Comparison of ENCODE assay signal across 8 cellular contexts in genomic region chr22:47213571-47214230, GRCh38.
DNase-seq lines count a peak whose midpoint lies in the region; ATAC-seq and TF ChIP-seq lines count a peak whose summit lies in the region.

No MANE protein-coding gene starts in this region.

- H3K56ac ChIP-seq in H9 (ENCODE audit: insufficient read length, low read depth, low read length), result no peak overlapping the region

- H2AFZ ChIP-seq in H9 (ENCODE audit: low read length) (no peak overlapping the region), neural progenitor cell (replicated peaks) (no peak overlapping the region)

- no peak overlapping the region for H3T11ph ChIP-seq in H9 (ENCODE audit: low read length)

- H3K27me3 ChIP-seq in BE2C (no peaks in the 10 kb centered on the region), H9 (ENCODE audit: insufficient read depth, low read length) (no peaks in the 10 kb centered on the region), neural progenitor cell (no peaks in the 10 kb centered on the region)

- no peak overlapping the region for H4K5ac ChIP-seq in H9 (ENCODE audit: insufficient read length, low read depth, low read length)

- H4K20me1 ChIP-seq in H9 (ENCODE audit: control insufficient read depth, insufficient read depth, insufficient read length), result no peaks in the 10 kb centered on the region
- H4K20me1 ChIP-seq in neural progenitor cell (ENCODE audit: low read depth), result no peaks in the 10 kb centered on the region

- H3K23me2 ChIP-seq in H9 (ENCODE audit: insufficient read length, low read depth, low read length, poor library complexity, severe bottlenecking), result no peaks in the 10 kb centered on the region

- no peak overlapping the region for H3K4ac ChIP-seq in H9 (ENCODE audit: low read depth, low read length)

- H4K8ac ChIP-seq in H9 (replicated peaks; ENCODE audit: insufficient read length, low read depth, low read length), result no peak overlapping the region

- no peaks in the 10 kb centered on the region for H3F3A ChIP-seq in neural progenitor cell (ENCODE audit: low read depth)

- WGBS in H9 (ENCODE audit: extremely low coverage, insufficient read length, low lambda C conversion rate), result no CpG with 5 or more reads among the region's 16 CpGs

- no peak overlapping the region for H3K9ac ChIP-seq in H9 (ENCODE audit: extremely low read depth, insufficient read length, low read length)
- H3K9ac ChIP-seq in neural progenitor cell, result no peak overlapping the region

- H4K91ac ChIP-seq in H9 (ENCODE audit: insufficient read length, low read depth, low read length), result no peak overlapping the region

- H3K14ac ChIP-seq in H9 (ENCODE audit: insufficient read depth, low read length), result no peak overlapping the region

- H3K18ac ChIP-seq in H9 (ENCODE audit: insufficient read length, low read depth, low read length), result no peak overlapping the region

- TF ChIP-seq CTCF in BE2C (IDR thresholded peaks at IDR 0.05; ENCODE audit: low read depth, low read length) (peak; percentile 89), H9 (conservative IDR thresholded peaks at IDR 0.05) (peak; percentile 70), neural progenitor cell (IDR thresholded peaks at IDR 0.05) (peak; percentile 53)

- H3K36me3 ChIP-seq in BE2C (no peaks in the 10 kb centered on the region), neural progenitor cell (no peaks in the 10 kb centered on the region)

- H3K4me1 Mint-ChIP-seq in H9 (no peaks in the 10 kb centered on the region), T-helper 17 cell (peaks cover 5% of the 10 kb centered on the region), neural progenitor cell (no peaks in the 10 kb centered on the region)

- no peaks in the 10 kb centered on the region for H3K4me1 ChIP-seq in BE2C
- no peaks in the 10 kb centered on the region for H3K4me1 ChIP-seq in H9 (ENCODE audit: insufficient read depth, low read length)
- no peaks in the 10 kb centered on the region for H3K4me1 ChIP-seq in neural progenitor cell

- H2AK5ac ChIP-seq in H9 (ENCODE audit: insufficient read length, low read length), result no peak overlapping the region

- no peak overlapping the region for H2BK15ac ChIP-seq in H9 (ENCODE audit: low read depth, low read length)

- H3K4me3 ChIP-seq in BE2C (ENCODE audit: low read depth, low read length), result no peak overlapping the region
- H3K4me3 ChIP-seq in neural progenitor cell, result no peak overlapping the region

- H3K36me3 Mint-ChIP-seq in H9 (ENCODE audit: insufficient read depth in 1 of 3, low read depth in 3 of 3) (peaks cover 8 to 53% (median 32%) of the 10 kb centered on the region in 3 experiments), T-helper 17 cell (ENCODE audit: low read depth) (no peaks in the 10 kb centered on the region), neural progenitor cell (peaks cover 5% of the 10 kb centered on the region)

- H3K4me2 ChIP-seq in H9 (ENCODE audit: insufficient read depth, insufficient read length, low read length), result no peak overlapping the region
- H3K4me2 ChIP-seq in neural progenitor cell, result no peak overlapping the region

- no peaks in the 10 kb centered on the region for H3K79me1 ChIP-seq in H9 (ENCODE audit: insufficient read depth, low read depth, low read length, poor library complexity, severe bottlenecking)

- H3K9me3 Mint-ChIP-seq in H9 (peaks cover 62 to 97% of the 10 kb centered on the region in 2 experiments), neural progenitor cell (peaks cover 14% of the 10 kb centered on the region)

- no peak overlapping the region for H2BK120ac ChIP-seq in H9 (ENCODE audit: low read depth, low read length, poor library complexity, severe bottlenecking)

- no peak overlapping the region for H3K27ac ChIP-seq in H9 (ENCODE audit: insufficient read length, low read depth, low read length)
- H3K27ac ChIP-seq in neural progenitor cell, result no peak overlapping the region

- no peak overlapping the region for H3K27ac Mint-ChIP-seq in H9
- peak overlapping the region; percentile 29 for H3K27ac Mint-ChIP-seq in T-helper 17 cell
- H3K27ac Mint-ChIP-seq in neural progenitor cell, result no peak overlapping the region

- H3K4me3 Mint-ChIP-seq in H9, result no peak overlapping the region; a peak in 1 of 5 replicates
- no peak overlapping the region for H3K4me3 Mint-ChIP-seq in T-helper 17 cell
- no peak overlapping the region for H3K4me3 Mint-ChIP-seq in neural progenitor cell

- H3K79me2 ChIP-seq in H9 (ENCODE audit: insufficient read depth, low read length) (no peaks in the 10 kb centered on the region), neural progenitor cell (ENCODE audit: low read depth) (no peaks in the 10 kb centered on the region)

- peak; percentile 56 for DNase-seq in BE2C
- DNase-seq in H9, result peak; percentile 40
- peak in 1 of 3 donors; percentile 42 for DNase-seq in T-helper 17 cell
- peak; percentile 30 for DNase-seq in central memory CD4-positive, alpha-beta T cell
- DNase-seq in neural progenitor cell (ENCODE audit: low spot score), result peak; percentile 15
- DNase-seq in C1 segment of cervical spinal cord (lab: John Stamatoyannopoulos, UW), result no peak

- H3K27me3 Mint-ChIP-seq in H9 (ENCODE audit: low read depth) (peaks cover 9% of the 10 kb centered on the region), T-helper 17 cell (peaks cover 6% of the 10 kb centered on the region), neural progenitor cell (ENCODE audit: insufficient read depth, low read depth) (peaks cover 8% of the 10 kb centered on the region)

- no peak overlapping the region for H2BK5ac ChIP-seq in H9 (ENCODE audit: insufficient read length, low read length)

- no peak overlapping the region for H2BK12ac ChIP-seq in H9 (ENCODE audit: insufficient read length, low read depth, low read length)

- ATAC-seq in T-helper 17 cell, result peak; percentile 72
- no peak for ATAC-seq in HG03095 (IDR thresholded peaks at IDR 0.05; ENCODE audit: unreplicated experiment)
- ATAC-seq in HG03469 (IDR thresholded peaks at IDR 0.05; ENCODE audit: unreplicated experiment), result no peak

- no peak overlapping the region for H2BK20ac ChIP-seq in H9 (ENCODE audit: low read depth, low read length, poor library complexity, severe bottlenecking)

- H3K9me3 ChIP-seq in BE2C (no peaks in the 10 kb centered on the region; the same call in 1 of the 2 replicates), H9 (ENCODE audit: control insufficient read depth, low read depth, low read length) (peaks cover 51% of the 10 kb centered on the region), T-helper 17 cell (ENCODE audit: control insufficient read depth, low read length, poor library complexity, severe bottlenecking) (no peaks in the 10 kb centered on the region), neural progenitor cell (ENCODE audit: low read depth) (no peaks in the 10 kb centered on the region)

- H3K23ac ChIP-seq in H9 (ENCODE audit: insufficient read length, low read depth, low read length), result no peak overlapping the region

Comparison
In these comparisons a context has a peak if more than half of its experiments do, and no peak if none do; other contexts are left out.
1. DNase-seq: peak in BE2C (single experiment), H9 (single experiment), central memory CD4-positive, alpha-beta T cell (single experiment) and neural progenitor cell (single experiment); none in C1 segment of cervical spinal cord (0 of 14).
2. Peak in every context shown above with its lines, with median percentiles within 50 percentile points of each other: CTCF ChIP-seq.